In the genomic region with DNA sequence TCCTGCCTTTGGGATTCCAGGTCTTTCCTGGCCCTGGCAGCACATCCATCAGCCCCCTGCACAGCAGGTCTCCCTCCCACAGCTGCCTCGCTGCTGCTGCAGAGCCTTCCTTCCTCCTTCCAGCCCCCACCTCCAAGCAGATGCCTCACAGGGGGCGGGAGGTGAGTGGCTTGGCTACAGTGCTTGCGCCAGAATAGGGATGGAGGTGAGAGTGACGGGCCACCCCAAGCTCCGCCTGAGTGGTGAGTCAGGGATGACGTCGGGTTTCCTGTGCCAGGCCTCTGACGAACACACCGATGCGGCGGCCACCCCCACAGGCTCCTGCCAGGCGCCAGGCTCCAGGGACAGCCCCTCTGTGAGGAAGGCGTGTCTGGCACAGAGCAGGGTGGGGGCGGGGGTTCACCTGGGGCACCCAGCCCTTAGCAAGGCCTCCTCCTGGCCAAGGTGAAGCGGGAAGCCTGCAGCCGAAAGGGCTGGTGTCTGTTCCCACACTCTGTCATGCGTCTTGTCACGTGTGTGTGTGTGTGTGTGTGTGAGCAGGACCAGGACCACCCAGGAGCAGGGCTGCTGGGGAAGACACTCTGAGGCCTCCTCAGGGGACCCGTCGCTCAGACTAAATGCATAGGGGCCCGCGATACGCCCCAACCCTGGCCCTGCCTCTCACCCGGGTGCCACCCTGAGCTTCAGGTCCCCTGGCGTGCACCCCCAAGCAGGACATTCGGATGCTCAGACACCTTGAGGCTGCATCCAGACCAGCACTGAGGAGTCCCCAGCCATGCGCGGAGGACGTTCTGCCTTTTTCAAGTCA, we compare ENCODE assay signal across 9 cellular contexts. TPM values are rescaled to one million over a fixed set of nuclear protein-coding genes. Genes with fewer than 3 reads are reported as not detected.
DNase-seq lines count a peak whose midpoint lies in the region; ATAC-seq and TF ChIP-seq lines count a peak whose summit lies in the region.
"Had no signal": no experiment of that assay in that cellular context is flagged by ENCODE, and none has a peak within 500 bp of the region (broad histone marks: within the 10 kb centered on the region; RNA-seq: fewer than 3 reads in every experiment).

No MANE protein-coding gene starts in this region.

- ATAC-seq in HG03159 (IDR thresholded peaks at IDR 0.05; ENCODE audit: unreplicated experiment), result peak; percentile 35
- ATAC-seq in natural killer cell, result peak; percentile 76 to 91 (median 79)

- H3K9ac ChIP-seq in endodermal cell (ENCODE audit: extremely low read depth, low read length, poor library complexity, severe bottlenecking), result no peak overlapping the region

- 65 to 76% methylated on average over 15 to 29 of the region's 29 CpGs for WGBS in endodermal cell (ENCODE audit: insufficient coverage in 1 of 2, insufficient read length in 1 of 2), 2 experiments

- H3K27ac ChIP-seq in endodermal cell (ENCODE audit: low read depth, low read length), result no peak overlapping the region

- H3K36me3 ChIP-seq in endodermal cell (ENCODE audit: control insufficient read depth, insufficient read depth, low read length), result no peaks in the 10 kb centered on the region
- H3K36me3 ChIP-seq: tibial nerve had no signal

- H3K27me3 Mint-ChIP-seq in endodermal cell (ENCODE audit: insufficient read depth), result peaks cover 24% of the 10 kb centered on the region
- no peaks in the 10 kb centered on the region for H3K27me3 Mint-ChIP-seq in natural killer cell (ENCODE audit: low read depth in 2 of 2)
- no peaks in the 10 kb centered on the region for H3K27me3 Mint-ChIP-seq in stimulated activated naive CD8-positive, alpha-beta T cell treated with anti-CD3 and anti-CD28 coated beads, Interleukin-15, Interleukin-2, amounts not matched to agents 100 ng/mL and 50 ng/mL, for 24 hours

- no peaks in the 10 kb centered on the region for H3K9me3 Mint-ChIP-seq in endodermal cell
- H3K9me3 Mint-ChIP-seq in natural killer cell, result no peaks in the 10 kb centered on the region
- no peaks in the 10 kb centered on the region for H3K9me3 Mint-ChIP-seq in stimulated activated naive CD8-positive, alpha-beta T cell treated with anti-CD3 and anti-CD28 coated beads, Interleukin-15, Interleukin-2, amounts not matched to agents 100 ng/mL and 50 ng/mL, for 24 hours

- H3K36me3 Mint-ChIP-seq in endodermal cell (ENCODE audit: low read depth) (no peaks in the 10 kb centered on the region), natural killer cell (no peaks in the 10 kb centered on the region)
- peaks cover 12% of the 10 kb centered on the region for H3K36me3 Mint-ChIP-seq in stimulated activated naive CD8-positive, alpha-beta T cell treated with anti-CD3 and anti-CD28 coated beads, Interleukin-15, Interleukin-2, amounts not matched to agents 100 ng/mL and 50 ng/mL, for 24 hours (ENCODE audit: low read depth)

- intact Hi-C loops in natural killer cell (cut with micrococcal nuclease), result loop anchor here (1.0 to 5.0 kb wide), 3 partner anchors 16 to 389 kb away; partner anchors contain the start of genes ARID5A and SNRNP200

- no peak overlapping the region for H3K27ac Mint-ChIP-seq in endodermal cell
- peak overlapping the region; percentile 92 to 94 for H3K27ac Mint-ChIP-seq in natural killer cell
- H3K27ac Mint-ChIP-seq in stimulated activated naive CD8-positive, alpha-beta T cell treated with anti-CD3 and anti-CD28 coated beads, Interleukin-15, Interleukin-2, amounts not matched to agents 100 ng/mL and 50 ng/mL, for 24 hours, result peak overlapping the region; percentile 96

- peaks cover 17% of the 10 kb centered on the region for H3K4me1 Mint-ChIP-seq in endodermal cell
- peaks cover 16 to 62% of the 10 kb centered on the region in 2 donors for H3K4me1 Mint-ChIP-seq in natural killer cell
- H3K4me1 Mint-ChIP-seq in stimulated activated naive CD8-positive, alpha-beta T cell treated with anti-CD3 and anti-CD28 coated beads, Interleukin-15, Interleukin-2, amounts not matched to agents 100 ng/mL and 50 ng/mL, for 24 hours (ENCODE audit: low read depth), result peaks cover 81% of the 10 kb centered on the region

- H3K9me3 ChIP-seq in endodermal cell (ENCODE audit: control insufficient read depth, low read length), result no peaks in the 10 kb centered on the region
- H3K9me3 ChIP-seq: tibial nerve had no signal

- DNase-seq in NCI-H2081 (lab: John Stamatoyannopoulos, UW), result peak; percentile 53 to 76
- DNase-seq in NCI-H2081 treated with DMSO at 0.1 percent for 48 hours (lab: John Stamatoyannopoulos, UW), result no peak
- peak; percentile 83 for DNase-seq in NK-92 (lab: John Stamatoyannopoulos, UW; ENCODE audit: unreplicated experiment)
- peak; percentile 96 for DNase-seq in activated CD8-positive, alpha-beta memory T cell treated with anti-CD3 and anti-CD28 coated beads for 24 hours
- peak; percentile 95 for DNase-seq in endodermal cell
- DNase-seq in natural killer cell, result peak; percentile 96

- peaks cover 30% of the 10 kb centered on the region for H3K27me3 ChIP-seq in endodermal cell (ENCODE audit: control insufficient read depth, insufficient read depth, low read length, poor library complexity, severe bottlenecking)

- no peaks in the 10 kb centered on the region for H3K4me1 ChIP-seq in endodermal cell (ENCODE audit: control insufficient read depth, insufficient read depth, low read length)

- H3K4me3 Mint-ChIP-seq in endodermal cell, result peak overlapping the region; percentile 15
- peak overlapping the region; percentile 74 for H3K4me3 Mint-ChIP-seq in natural killer cell
- H3K4me3 Mint-ChIP-seq in stimulated activated naive CD8-positive, alpha-beta T cell treated with anti-CD3 and anti-CD28 coated beads, Interleukin-15, Interleukin-2, amounts not matched to agents 100 ng/mL and 50 ng/mL, for 24 hours, result peak overlapping the region; percentile 89

- H3K4me3 ChIP-seq in endodermal cell (ENCODE audit: low read length), result no peak overlapping the region
- H3K4me3 ChIP-seq: tibial nerve had no signal

- TF ChIP-seq CTCF in endodermal cell (conservative IDR thresholded peaks at IDR 0.05) (no peak), natural killer cell (IDR thresholded peaks at IDR 0.05) (no peak)

RNA-seq across cellular contexts. Expression of gene DUSP2, which starts 3.4 kb away (rescaled TPM):
- total RNA-seq in endodermal cell, result 1 to 10 TPM; 1.6 to 2.2 TPM
- 0.82 TPM for polyA plus RNA-seq in endodermal cell (2013, experiment 1 of 2)
- polyA plus RNA-seq in endodermal cell (2013, experiment 2 of 2), result 0.66 TPM
- total RNA-seq in natural killer cell, result 100 to 1,000 TPM; 300 to 564 (median 432) TPM

RNA-seq across cellular contexts. Expression of gene ASTL, which starts 10.3 kb away (rescaled TPM):
- not detected for total RNA-seq in endodermal cell
- 0.18 TPM for polyA plus RNA-seq in endodermal cell (2013, experiment 1 of 2)
- polyA plus RNA-seq in endodermal cell (2013, experiment 2 of 2), result not detected
- total RNA-seq in natural killer cell, result 10 to 100 TPM in 1 of 3 donors, 1 to 10 TPM in 2; 5.5 to 11.3 (median 8.8) TPM

RNA-seq across cellular contexts. Expression of gene ADRA2B, which starts 32.2 kb away (rescaled TPM):
- total RNA-seq in endodermal cell (1 to 10 TPM; 2.4 to 3.8 TPM), natural killer cell (1 to 10 TPM in 1 of 3 donors, under 1 TPM in 2; 0.18 to 1.3 (median 0.38) TPM)
- polyA plus RNA-seq in endodermal cell (2013, experiment 1 of 2), result 0.96 TPM
- polyA plus RNA-seq in endodermal cell (2013, experiment 2 of 2), result 1.1 TPM

Comparison
In these comparisons a context has a peak if more than half of its experiments do, and no peak if none do; other contexts are left out.
1. H3K4me3 Mint-ChIP-seq: peak in every context shown above with its lines; median percentile 89 in stimulated activated naive CD8-positive, alpha-beta T cell treated with anti-CD3 and anti-CD28 coated beads, Interleukin-15, Interleukin-2, amounts not matched to agents 100 ng/mL and 50 ng/mL, for 24 hours; 74 in natural killer cell; 15 in endodermal cell.
2. RNA of gene DUSP2, which starts 3.4 kb away (total RNA-seq): 300 to 564 TPM in natural killer cell; 1.6 to 2.2 TPM in endodermal cell; every median in the first group is over 10 times any median in the second.
3. RNA of gene ASTL, which starts 10.3 kb away (total RNA-seq): 5.5 to 11.3 TPM in natural killer cell; not detected in endodermal cell; every median in the first group is over 4 times any median in the second.